ENCODE assay signal across 12 cellular contexts in genomic region chr12:96247567-96247962, GRCh38. TPM values are rescaled to one million over a fixed set of nuclear protein-coding genes. Genes with fewer than 3 reads are reported as not detected.
DNase-seq lines count a peak whose midpoint lies in the region; TF ChIP-seq lines count a peak whose summit lies in the region.
"Had no signal": no experiment of that assay in that cellular context is flagged by ENCODE, and none has a peak within 500 bp of the region (broad histone marks: within the 10 kb centered on the region; RNA-seq: fewer than 3 reads in every experiment).

No MANE protein-coding gene starts in this region.

- peaks cover 38% of the 10 kb centered on the region for H3K4me1 Mint-ChIP-seq in activated CD4-positive, alpha-beta T cell treated with anti-CD3 and anti-CD28 coated beads, Interleukin-2, amount 10 ng/mL, durations not matched to agents 24 days and 14 days
- H3K4me1 Mint-ChIP-seq in activated naive CD8-positive, alpha-beta T cell (ENCODE audit: low read depth) = peaks cover 36% of the 10 kb centered on the region
- H3K4me1 Mint-ChIP-seq in nephron progenitor cell = peaks cover 62% of the 10 kb centered on the region

- intact Hi-C loops in activated CD4-positive, alpha-beta T cell treated with anti-CD3 and anti-CD28 coated beads, Interleukin-2, amount 10 ng/mL, durations not matched to agents 24 days and 14 days (cut with micrococcal nuclease) = no loop called here

- no peak for DNase-seq in activated CD4-positive, alpha-beta T cell treated with anti-CD3 and anti-CD28 coated beads, Interleukin-2, amount 10 ng/mL, durations not matched to agents 24 days and 14 days
- DNase-seq in activated CD4-positive, alpha-beta T cell treated with anti-CD3 and anti-CD28 coated beads for 4 hours = no peak
- DNase-seq in HT1080 (ENCODE audit: low read depth) (peak; percentile 78), nephron progenitor cell (no peak), Kasumi-1 (lab: John Stamatoyannopoulos, UW) (no peak), NCI-H345 treated with DMSO at 0.1 percent for 48 hours (lab: John Stamatoyannopoulos, UW; ENCODE audit: unreplicated experiment) (no peak), NCI-H1048 (lab: John Stamatoyannopoulos, UW) (no peak)
- DNase-seq: DMS153, heart right ventricle, NCI-H187, T-helper 2 cell had no signal

- peaks cover 62% of the 10 kb centered on the region for H3K36me3 Mint-ChIP-seq in activated CD4-positive, alpha-beta T cell treated with anti-CD3 and anti-CD28 coated beads, Interleukin-2, amount 10 ng/mL, durations not matched to agents 24 days and 14 days (ENCODE audit: low read depth)
- H3K36me3 Mint-ChIP-seq in activated naive CD8-positive, alpha-beta T cell = peaks cover 25% of the 10 kb centered on the region
- H3K36me3 Mint-ChIP-seq in nephron progenitor cell (ENCODE audit: low read depth) = peaks cover 71% of the 10 kb centered on the region

- H3K9me3 Mint-ChIP-seq in activated CD4-positive, alpha-beta T cell treated with anti-CD3 and anti-CD28 coated beads, Interleukin-2, amount 10 ng/mL, durations not matched to agents 24 days and 14 days = no peaks in the 10 kb centered on the region
- no peaks in the 10 kb centered on the region for H3K9me3 Mint-ChIP-seq in activated naive CD8-positive, alpha-beta T cell (ENCODE audit: low read depth)
- H3K9me3 Mint-ChIP-seq in nephron progenitor cell = no peaks in the 10 kb centered on the region

- H3K27me3 Mint-ChIP-seq in activated CD4-positive, alpha-beta T cell treated with anti-CD3 and anti-CD28 coated beads, Interleukin-2, amount 10 ng/mL, durations not matched to agents 24 days and 14 days = no peaks in the 10 kb centered on the region
- no peaks in the 10 kb centered on the region for H3K27me3 Mint-ChIP-seq in activated naive CD8-positive, alpha-beta T cell
- no peaks in the 10 kb centered on the region for H3K27me3 Mint-ChIP-seq in nephron progenitor cell (ENCODE audit: low read depth, poor library complexity)

- H3K4me3 Mint-ChIP-seq in activated CD4-positive, alpha-beta T cell treated with anti-CD3 and anti-CD28 coated beads, Interleukin-2, amount 10 ng/mL, durations not matched to agents 24 days and 14 days = no peak overlapping the region
- H3K4me3 Mint-ChIP-seq in activated naive CD8-positive, alpha-beta T cell = no peak overlapping the region
- no peak overlapping the region for H3K4me3 Mint-ChIP-seq in nephron progenitor cell

- no peak for TF ChIP-seq CTCF in nephron progenitor cell (IDR thresholded peaks at IDR 0.05)

- H3K27ac Mint-ChIP-seq in activated CD4-positive, alpha-beta T cell treated with anti-CD3 and anti-CD28 coated beads, Interleukin-2, amount 10 ng/mL, durations not matched to agents 24 days and 14 days = peak overlapping the region; percentile 21
- H3K27ac Mint-ChIP-seq in activated naive CD8-positive, alpha-beta T cell = peak overlapping the region; percentile 22
- peak overlapping the region; percentile 89 for H3K27ac Mint-ChIP-seq in nephron progenitor cell

RNA-seq across cellular contexts. Expression of gene ELK3, which starts 53.4 kb away (rescaled TPM):
- total RNA-seq in activated CD4-positive, alpha-beta T cell treated with anti-CD3 and anti-CD28 coated beads, Interleukin-2, amount 10 ng/mL, durations not matched to agents 24 days and 14 days = 29.6 and 33.5 TPM in 2 replicates
- total RNA-seq in HT1080 (2014; rRNA removed; shearing (Covaris generic)) = 36.3 and 52.5 TPM in 2 replicates
- 82.4 and 104 TPM in 2 replicates for polyA plus RNA-seq in HT1080 (2015; cell fraction: cytosol; rRNA removed)
- 43.9 and 44.4 TPM in 2 replicates for polyA plus RNA-seq in HT1080 (2015; cell fraction: nucleus; rRNA removed)

Comparison
In these comparisons a context has a peak if more than half of its experiments do, and no peak if none do; other contexts are left out.
1. H3K27ac Mint-ChIP-seq: peak in every context shown above with its lines; median percentile 89 in nephron progenitor cell; 22 in activated naive CD8-positive, alpha-beta T cell; 21 in activated CD4-positive, alpha-beta T cell treated with anti-CD3 and anti-CD28 coated beads, Interleukin-2, amount 10 ng/mL, durations not matched to agents 24 days and 14 days.